1 cellular context compared by ENCODE assay signal in the genomic region with DNA sequence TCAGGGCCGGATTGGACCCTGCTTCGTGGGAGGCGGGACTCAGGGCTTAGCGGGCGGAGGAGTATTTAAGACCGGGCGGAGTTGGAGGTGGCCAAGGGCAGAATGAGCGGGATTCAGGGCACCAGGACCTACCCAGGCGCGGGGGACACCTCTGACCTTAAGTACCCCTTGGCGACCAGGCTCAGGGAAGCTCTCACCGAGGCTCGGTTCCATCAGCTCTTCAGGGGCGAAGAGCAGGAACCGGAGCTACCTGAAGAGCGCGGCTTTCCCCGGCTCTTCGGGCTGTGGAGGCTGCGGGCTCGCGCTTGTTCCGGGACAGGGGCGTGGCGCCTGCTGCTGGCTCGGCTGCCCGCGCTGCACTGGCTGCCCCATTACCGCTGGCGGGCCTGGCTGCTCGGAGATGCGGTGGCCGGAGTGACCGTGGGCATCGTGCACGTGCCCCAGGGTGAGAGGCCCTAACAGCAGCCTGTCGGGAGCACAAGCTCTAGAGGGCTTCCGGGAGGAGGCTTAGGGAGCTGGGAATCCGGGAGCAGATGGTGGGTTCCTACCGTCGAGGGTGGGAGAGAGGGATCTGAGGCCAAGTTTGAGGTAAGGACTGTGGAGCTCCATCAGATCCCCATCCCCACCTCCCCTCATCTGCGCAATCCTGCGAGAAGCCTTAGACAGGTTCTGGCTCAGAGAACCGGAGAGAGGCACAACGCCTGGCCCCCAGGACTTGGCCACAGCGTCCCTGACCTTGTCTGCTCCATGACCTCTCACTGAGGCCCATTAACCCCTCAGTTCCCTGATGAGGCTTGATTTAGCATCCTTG.
TF ChIP-seq lines count a peak whose summit lies in the region.

No MANE protein-coding gene starts in this region.

TF ChIP-seq in HepG2, 621 proteins besides CTCF, POLR2A, EP300 and RAD21 (continued from another document and continues in another):
- no peak for TF ChIP-seq SP1 (IDR thresholded peaks at IDR 0.05)
- TF ChIP-seq SP1 (CRISPR knock-in tag; IDR thresholded peaks at IDR 0.05) = 0 out of 2 replicates have a peak, but pooled peaks have one; percentile 33
- no peak for TF ChIP-seq ZNF382 (CRISPR knock-in tag; IDR thresholded peaks at IDR 0.05; ENCODE audit: borderline replicate concordance)
- TF ChIP-seq ZNF251 (CRISPR knock-in tag; IDR thresholded peaks at IDR 0.05) = no peak
- no peak for TF ChIP-seq NR1H2 (CRISPR knock-in tag; IDR thresholded peaks at IDR 0.05; ENCODE audit: borderline replicate concordance, low read depth)
- TF ChIP-seq TBL1XR1 (IDR thresholded peaks at IDR 0.05; ENCODE audit: borderline replicate concordance, low read length, partially characterized antibody) = no peak
- TF ChIP-seq GABPB1 (CRISPR knock-in tag; IDR thresholded peaks at IDR 0.05) = peak; percentile 70; the same call in 1 of the 2 replicates
- no peak for TF ChIP-seq ETS1 (CRISPR knock-in tag; IDR thresholded peaks at IDR 0.05)
- 0 out of 2 replicates have a peak, but pooled peaks have one; percentile 34 for TF ChIP-seq ZBTB7B (CRISPR knock-in tag; IDR thresholded peaks at IDR 0.05)
- no peak for TF ChIP-seq ATF6 (CRISPR knock-in tag; conservative IDR thresholded peaks at IDR 0.05)
- peak in 1 of 2 experiments; percentile 24; a peak in 1 of 4 replicates for TF ChIP-seq NR2F1 (CRISPR knock-in tag; IDR thresholded peaks at IDR 0.05)
- TF ChIP-seq, protein P1, sequence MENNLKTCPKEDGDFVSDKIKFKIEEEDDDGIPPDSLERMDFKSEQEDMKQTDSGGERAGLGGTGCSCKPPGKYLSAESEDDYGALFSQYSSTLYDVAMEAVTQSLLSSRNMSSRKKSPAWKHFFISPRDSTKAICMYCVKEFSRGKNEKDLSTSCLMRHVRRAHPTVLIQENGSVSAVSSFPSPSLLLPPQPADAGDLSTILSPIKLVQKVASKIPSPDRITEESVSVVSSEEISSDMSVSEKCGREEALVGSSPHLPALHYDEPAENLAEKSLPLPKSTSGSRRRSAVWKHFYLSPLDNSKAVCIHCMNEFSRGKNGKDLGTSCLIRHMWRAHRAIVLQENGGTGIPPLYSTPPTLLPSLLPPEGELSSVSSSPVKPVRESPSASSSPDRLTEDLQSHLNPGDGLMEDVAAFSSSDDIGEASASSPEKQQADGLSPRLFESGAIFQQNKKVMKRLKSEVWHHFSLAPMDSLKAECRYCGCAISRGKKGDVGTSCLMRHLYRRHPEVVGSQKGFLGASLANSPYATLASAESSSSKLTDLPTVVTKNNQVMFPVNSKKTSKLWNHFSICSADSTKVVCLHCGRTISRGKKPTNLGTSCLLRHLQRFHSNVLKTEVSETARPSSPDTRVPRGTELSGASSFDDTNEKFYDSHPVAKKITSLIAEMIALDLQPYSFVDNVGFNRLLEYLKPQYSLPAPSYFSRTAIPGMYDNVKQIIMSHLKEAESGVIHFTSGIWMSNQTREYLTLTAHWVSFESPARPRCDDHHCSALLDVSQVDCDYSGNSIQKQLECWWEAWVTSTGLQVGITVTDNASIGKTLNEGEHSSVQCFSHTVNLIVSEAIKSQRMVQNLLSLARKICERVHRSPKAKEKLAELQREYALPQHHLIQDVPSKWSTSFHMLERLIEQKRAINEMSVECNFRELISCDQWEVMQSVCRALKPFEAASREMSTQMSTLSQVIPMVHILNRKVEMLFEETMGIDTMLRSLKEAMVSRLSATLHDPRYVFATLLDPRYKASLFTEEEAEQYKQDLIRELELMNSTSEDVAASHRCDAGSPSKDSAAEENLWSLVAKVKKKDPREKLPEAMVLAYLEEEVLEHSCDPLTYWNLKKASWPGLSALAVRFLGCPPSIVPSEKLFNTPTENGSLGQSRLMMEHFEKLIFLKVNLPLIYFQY (CRISPR knock-in tag; IDR thresholded peaks at IDR 0.05; ENCODE audit: borderline replicate concordance) = no peak
- TF ChIP-seq DPF2 (CRISPR knock-in tag; IDR thresholded peaks at IDR 0.05; ENCODE audit: borderline replicate concordance, low read depth) = no peak
- TF ChIP-seq GATA4 (IDR thresholded peaks at IDR 0.05; ENCODE audit: borderline replicate concordance, low read depth) = no peak
- no peak for TF ChIP-seq ZNF556 (CRISPR knock-in tag; IDR thresholded peaks at IDR 0.05; ENCODE audit: borderline replicate concordance)
- peak; percentile 20; the same call in 1 of the 2 replicates for TF ChIP-seq FOSL2 (CRISPR knock-in tag; IDR thresholded peaks at IDR 0.05)
- peak; percentile 23; the same call in 1 of the 2 replicates for TF ChIP-seq ZMYM4 (CRISPR knock-in tag; IDR thresholded peaks at IDR 0.05)
- no peak for TF ChIP-seq ZNF788 (CRISPR knock-in tag; IDR thresholded peaks at IDR 0.05; ENCODE audit: borderline replicate concordance)
- no peak for TF ChIP-seq MED8 (CRISPR knock-in tag; IDR thresholded peaks at IDR 0.05; ENCODE audit: insufficient replicate concordance)
- no peak for TF ChIP-seq ZNF274 (CRISPR knock-in tag; IDR thresholded peaks at IDR 0.05)
- 0 out of 2 replicates have a peak, but pooled peaks have one; percentile 47 for TF ChIP-seq ZMAT3 (CRISPR knock-in tag; conservative IDR thresholded peaks at IDR 0.05)
- peak; percentile 79; the same call in 1 of the 2 replicates for TF ChIP-seq ZNF652 (CRISPR knock-in tag; IDR thresholded peaks at IDR 0.05; ENCODE audit: borderline replicate concordance, low read depth)
- TF ChIP-seq, protein P2, sequence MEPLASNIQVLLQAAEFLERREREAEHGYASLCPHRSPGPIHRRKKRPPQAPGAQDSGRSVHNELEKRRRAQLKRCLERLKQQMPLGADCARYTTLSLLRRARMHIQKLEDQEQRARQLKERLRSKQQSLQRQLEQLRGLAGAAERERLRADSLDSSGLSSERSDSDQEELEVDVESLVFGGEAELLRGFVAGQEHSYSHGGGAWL (CRISPR knock-in tag; IDR thresholded peaks at IDR 0.05) = peak; percentile 31; the same call in 1 of the 2 replicates
- no peak for TF ChIP-seq TCF12 (IDR thresholded peaks at IDR 0.05)
- no peak for TF ChIP-seq TCF12 (CRISPR knock-in tag; IDR thresholded peaks at IDR 0.05)
- no peak for TF ChIP-seq KMT2A (CRISPR knock-in tag; IDR thresholded peaks at IDR 0.05)
- TF ChIP-seq ZNF275 (CRISPR knock-in tag; IDR thresholded peaks at IDR 0.05; ENCODE audit: borderline replicate concordance) = no peak
- no peak for TF ChIP-seq REXO4 (CRISPR knock-in tag; IDR thresholded peaks at IDR 0.05; ENCODE audit: borderline replicate concordance)
- no peak for TF ChIP-seq NFIB (CRISPR knock-in tag; IDR thresholded peaks at IDR 0.05; ENCODE audit: borderline replicate concordance)
- no peak for TF ChIP-seq IRF9 (CRISPR knock-in tag; IDR thresholded peaks at IDR 0.05; ENCODE audit: borderline replicate concordance)
- no peak for TF ChIP-seq ZNF367 (CRISPR knock-in tag; IDR thresholded peaks at IDR 0.05; ENCODE audit: borderline replicate concordance)
- TF ChIP-seq, protein P3, sequence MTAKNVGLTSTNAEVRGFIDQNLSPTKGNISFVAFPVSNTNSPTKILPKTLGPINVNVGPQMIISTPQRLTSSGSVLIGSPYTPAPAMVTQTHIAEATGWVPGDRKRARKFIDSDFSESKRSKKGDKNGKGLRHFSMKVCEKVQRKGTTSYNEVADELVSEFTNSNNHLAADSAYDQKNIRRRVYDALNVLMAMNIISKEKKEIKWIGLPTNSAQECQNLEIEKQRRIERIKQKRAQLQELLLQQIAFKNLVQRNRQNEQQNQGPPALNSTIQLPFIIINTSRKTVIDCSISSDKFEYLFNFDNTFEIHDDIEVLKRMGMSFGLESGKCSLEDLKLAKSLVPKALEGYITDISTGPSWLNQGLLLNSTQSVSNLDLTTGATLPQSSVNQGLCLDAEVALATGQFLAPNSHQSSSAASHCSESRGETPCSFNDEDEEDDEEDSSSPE (CRISPR knock-in tag; IDR thresholded peaks at IDR 0.05) = peak; percentile 52; the same call in 1 of the 2 replicates
- TF ChIP-seq ZFP90 (CRISPR knock-in tag; IDR thresholded peaks at IDR 0.05; ENCODE audit: borderline replicate concordance) = 0 out of 2 replicates have a peak, but pooled peaks have one; percentile 13
- no peak for TF ChIP-seq SNAPC5 (CRISPR knock-in tag; IDR thresholded peaks at IDR 0.05; ENCODE audit: borderline replicate concordance)
- TF ChIP-seq RORA (CRISPR knock-in tag; IDR thresholded peaks at IDR 0.05) = no peak
- TF ChIP-seq HES4 (CRISPR knock-in tag; IDR thresholded peaks at IDR 0.05; ENCODE audit: borderline replicate concordance) = no peak
- no peak for TF ChIP-seq CENPT (CRISPR knock-in tag; IDR thresholded peaks at IDR 0.05; ENCODE audit: low read depth)
- peak; percentile 59; the same call in 1 of the 2 replicates for TF ChIP-seq ZNF441 (CRISPR knock-in tag; IDR thresholded peaks at IDR 0.05; ENCODE audit: borderline replicate concordance)
- TF ChIP-seq ZNF703 (CRISPR knock-in tag; IDR thresholded peaks at IDR 0.05; ENCODE audit: borderline replicate concordance) = no peak
- TF ChIP-seq RAD51 (IDR thresholded peaks at IDR 0.05; ENCODE audit: borderline replicate concordance) = no peak
- no peak for TF ChIP-seq ZNF557 (CRISPR knock-in tag; IDR thresholded peaks at IDR 0.05)
- no peak for TF ChIP-seq SNAPC2 (CRISPR knock-in tag; IDR thresholded peaks at IDR 0.05)
- TF ChIP-seq, protein P4, sequence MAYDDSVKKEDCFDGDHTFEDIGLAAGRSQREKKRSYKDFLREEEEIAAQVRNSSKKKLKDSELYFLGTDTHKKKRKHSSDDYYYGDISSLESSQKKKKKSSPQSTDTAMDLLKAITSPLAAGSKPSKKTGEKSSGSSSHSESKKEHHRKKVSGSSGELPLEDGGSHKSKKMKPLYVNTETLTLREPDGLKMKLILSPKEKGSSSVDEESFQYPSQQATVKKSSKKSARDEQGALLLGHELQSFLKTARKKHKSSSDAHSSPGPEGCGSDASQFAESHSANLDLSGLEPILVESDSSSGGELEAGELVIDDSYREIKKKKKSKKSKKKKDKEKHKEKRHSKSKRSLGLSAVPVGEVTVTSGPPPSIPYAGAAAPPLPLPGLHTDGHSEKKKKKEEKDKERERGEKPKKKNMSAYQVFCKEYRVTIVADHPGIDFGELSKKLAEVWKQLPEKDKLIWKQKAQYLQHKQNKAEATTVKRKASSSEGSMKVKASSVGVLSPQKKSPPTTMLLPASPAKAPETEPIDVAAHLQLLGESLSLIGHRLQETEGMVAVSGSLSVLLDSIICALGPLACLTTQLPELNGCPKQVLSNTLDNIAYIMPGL (CRISPR knock-in tag; IDR thresholded peaks at IDR 0.05; ENCODE audit: borderline replicate concordance in 1 of 2, low read depth in 1 of 2) = peak; percentile 25 to 39; a peak in 2 of 4 replicates
- peak; percentile 23; the same call in 1 of the 2 replicates for TF ChIP-seq STAG1 (CRISPR knock-in tag; IDR thresholded peaks at IDR 0.05)
- no peak for TF ChIP-seq LRRFIP1 (CRISPR knock-in tag; conservative IDR thresholded peaks at IDR 0.05)
